Comparison of ENCODE assay signal across 8 cellular contexts in genomic region chr14:31561155-31561846, GRCh38. TPM values are rescaled to one million over a fixed set of nuclear protein-coding genes. Genes with fewer than 3 reads are reported as not detected.
DNase-seq lines count a peak whose midpoint lies in the region; ATAC-seq and TF ChIP-seq lines count a peak whose summit lies in the region.

A gene with protein sequence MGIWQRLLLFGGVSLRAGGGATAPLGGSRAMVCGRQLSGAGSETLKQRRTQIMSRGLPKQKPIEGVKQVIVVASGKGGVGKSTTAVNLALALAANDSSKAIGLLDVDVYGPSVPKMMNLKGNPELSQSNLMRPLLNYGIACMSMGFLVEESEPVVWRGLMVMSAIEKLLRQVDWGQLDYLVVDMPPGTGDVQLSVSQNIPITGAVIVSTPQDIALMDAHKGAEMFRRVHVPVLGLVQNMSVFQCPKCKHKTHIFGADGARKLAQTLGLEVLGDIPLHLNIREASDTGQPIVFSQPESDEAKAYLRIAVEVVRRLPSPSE (plus strand): TSS chr14:31561404. CDS start chr14:31561440, 36 bp downstream.

- under 1% methylated on average over 34 of the region's 34 CpGs for WGBS in liver

- no peak for TF ChIP-seq CTCF in liver (IDR thresholded peaks at IDR 0.05; ENCODE audit: low read depth, low read length, missing input control)

- H3K9ac ChIP-seq in BLaER1 treated with 17β-estradiol and CSF1 and Interleukin-3, amounts not matched to agents 10 nM and 100 nM = peak within 1 kb of the TSS; percentile 79 to 90 (median 86)
- peak within 1 kb of the TSS; percentile 85 to 88 for H3K9ac ChIP-seq in liver (ENCODE audit: low read depth in 1 of 2, low read length in 2 of 2)

- peak within 1 kb of the TSS; percentile 70 to 92 (median 82) for H3K4me2 ChIP-seq in BLaER1 treated with 17β-estradiol and CSF1 and Interleukin-3, amounts not matched to agents 10 nM and 100 nM

- TF ChIP-seq RAD21 in liver (IDR thresholded peaks at IDR 0.05) = peak; percentile 59

- peaks cover 6 to 35% (median 17%) of the 10 kb centered on the region in 10 experiments; a peak in 19 of 20 replicates for H3K4me1 ChIP-seq in BLaER1 treated with 17β-estradiol and CSF1 and Interleukin-3, amounts not matched to agents 10 nM and 100 nM
- H3K4me1 ChIP-seq in liver (ENCODE audit: control insufficient read depth in 4 of 4, insufficient read depth in 4 of 4, low read length in 3 of 4) = peaks cover 0 to 9% (median 2%) of the 10 kb centered on the region in 4 donors

- peak within 1 kb of the TSS; percentile 74 to 88 (median 84) for H3K27ac ChIP-seq in BLaER1 treated with 17β-estradiol and CSF1 and Interleukin-3, amounts not matched to agents 10 nM and 100 nM
- H3K27ac ChIP-seq in liver (ENCODE audit: low read depth in 1 of 2, low read length in 2 of 2) = peak within 1 kb of the TSS; percentile 70 to 90

- no peaks in the 10 kb centered on the region for H3K27me3 ChIP-seq in BLaER1 treated with 17β-estradiol and CSF1 and Interleukin-3, amounts not matched to agents 10 nM and 100 nM
- H3K27me3 ChIP-seq in liver (ENCODE audit: control insufficient read depth in 4 of 4, insufficient read depth in 4 of 4, low read length in 3 of 4) = no peaks in the 10 kb centered on the region

- peaks cover 0 to 6% (median 0%) of the 10 kb centered on the region in 11 experiments; a peak in 10 of 22 replicates for H3K9me3 ChIP-seq in BLaER1 treated with 17β-estradiol and CSF1 and Interleukin-3, amounts not matched to agents 10 nM and 100 nM (replicated peaks in 1 of 11)
- H3K9me3 ChIP-seq in liver (ENCODE audit: control insufficient read depth in 4 of 4, low read length in 3 of 4) = no peaks in the 10 kb centered on the region

- peak; percentile 91 for ATAC-seq in GM19351 (IDR thresholded peaks at IDR 0.05; ENCODE audit: unreplicated experiment)
- ATAC-seq in HG03521 (IDR thresholded peaks at IDR 0.05; ENCODE audit: unreplicated experiment) = peak; percentile 93

- H3K36me3 ChIP-seq in BLaER1 treated with 17β-estradiol and CSF1 and Interleukin-3, amounts not matched to agents 10 nM and 100 nM = 0 out of 22 replicates have a peak, but pooled peaks cover 0 to 11% (median 0%) of the 10 kb centered on the region in 11 experiments
- no peaks in the 10 kb centered on the region for H3K36me3 ChIP-seq in liver (ENCODE audit: control insufficient read depth in 4 of 4, insufficient read depth in 3 of 4, low read depth in 1 of 4, low read length in 3 of 4)

- H4K20me1 ChIP-seq in BLaER1 treated with 17β-estradiol and CSF1 and Interleukin-3, amounts not matched to agents 10 nM and 100 nM = no peaks in the 10 kb centered on the region

- peak; percentile 93 for DNase-seq in NCI-H748 (lab: John Stamatoyannopoulos, UW; ENCODE audit: unreplicated experiment)
- peak; percentile 96 to 97 for DNase-seq in activated CD4-positive, alpha-beta T cell treated with anti-CD3 and anti-CD28 coated beads, Interleukin-2, amount 50 U/mL, for 4 hours
- DNase-seq in dermis microvascular lymphatic vessel endothelial cell (ENCODE audit: low read depth in 2 of 2) = peak; percentile 94 to 95
- peak; percentile 97 for DNase-seq in stimulated activated CD4-positive, alpha-beta T cell treated with anti-CD3 and anti-CD28 coated beads, Interleukin-4, amount 100 ng/mL, for 24 hours

- peak within 1 kb of the TSS; percentile 67 to 83 (median 74) for H3K4me3 ChIP-seq in BLaER1 treated with 17β-estradiol and CSF1 and Interleukin-3, amounts not matched to agents 10 nM and 100 nM
- H3K4me3 ChIP-seq in liver (ENCODE audit: low read depth in 1 of 3, low read length in 3 of 3) = peak within 1 kb of the TSS; percentile 84 to 99 (median 88)

TF ChIP-seq in liver, 16 proteins besides CTCF, POLR2A, EP300 and RAD21:
- TF ChIP-seq RXRA (IDR thresholded peaks at IDR 0.05) (peak; percentile 35 to 39), TAF1 (conservative IDR thresholded peaks at IDR 0.05) (peak; percentile 48), FOXA1 (IDR thresholded peaks at IDR 0.05) (peak; percentile 12), HNF4A (conservative IDR thresholded peaks at IDR 0.05) (peak; percentile 4 to 16), GABPA (IDR thresholded peaks at IDR 0.05 in 1 of 2, conservative IDR thresholded peaks at IDR 0.05 in 1 of 2) (peak in 1 of 2 donors; percentile 12), EGR1 (IDR thresholded peaks at IDR 0.05; ENCODE audit: low read depth in 2 of 2) (no peak), REST (IDR thresholded peaks at IDR 0.05) (peak; percentile 79), JUND (IDR thresholded peaks at IDR 0.05) (peak in 1 of 2 donors; percentile 47), HNF4G (IDR thresholded peaks at IDR 0.05) (no peak), YY1 (IDR thresholded peaks at IDR 0.05) (peak; percentile 87), ZBTB33 (IDR thresholded peaks at IDR 0.05) (peak; percentile 57), NR2F2 (IDR thresholded peaks at IDR 0.05) (peak; percentile 14), MAX (IDR thresholded peaks at IDR 0.05) (peak; percentile 63), SP1 (IDR thresholded peaks at IDR 0.05) (peak; percentile 50), ATF3 (IDR thresholded peaks at IDR 0.05) (no peak), FOXA2 (IDR thresholded peaks at IDR 0.05) (no peak)

RNA-seq across cellular contexts. Expression of the gene that starts here (rescaled TPM):
- total RNA-seq in dermis microvascular lymphatic vessel endothelial cell (4.0 and 4.7 TPM in 2 replicates), liver (1 to 10 TPM; 7.4 to 9.3 TPM)
- 1 to 10 TPM; 4.2 to 5.9 TPM for polyA plus RNA-seq in liver

Comparison
In these comparisons a context has a peak if more than half of its experiments do, and no peak if none do; other contexts are left out.
1. Peak in every context shown above with its lines: DNase-seq, ATAC-seq, H3K4me3 ChIP-seq and H3K27ac ChIP-seq.